In genomic region chr2:216214768-216215167, GRCh38 we compare ENCODE assay signal across 24 cellular contexts.
DNase-seq lines count a peak whose midpoint lies in the region; ATAC-seq, FAIRE-seq and TF ChIP-seq lines count a peak whose summit lies in the region.
"Had no signal": no experiment of that assay in that cellular context is flagged by ENCODE, and none has a peak within 500 bp of the region (broad histone marks: within the 10 kb centered on the region; RNA-seq: fewer than 3 reads in every experiment).

No MANE protein-coding gene starts in this region.

- no peak for TF ChIP-seq RAD21 in A549 (conservative IDR thresholded peaks at IDR 0.05 in 1 of 2, IDR thresholded peaks at IDR 0.05 in 1 of 2)

- POLR2A ChIA-PET in A549 (lab: Yijun Ruan, JAX) = no interaction called here
- POLR2A ChIA-PET in CD4-positive, alpha-beta T cell (lab: Charles Lee) = no interaction called here

- no peak overlapping the region for H3K27ac ChIP-seq in A549
- no peak overlapping the region for H3K27ac ChIP-seq in CD4-positive, alpha-beta T cell (ENCODE audit: low read depth, low read length)
- H3K27ac ChIP-seq: HL-60, SK-N-MC had no signal

- peaks cover 9% of the 10 kb centered on the region for H3K36me3 Mint-ChIP-seq in CD4-positive, alpha-beta T cell (ENCODE audit: low read depth)
- H3K36me3 Mint-ChIP-seq in osteocyte (ENCODE audit: unreplicated experiment) = peaks cover 9% of the 10 kb centered on the region

- peak overlapping the region; percentile 15 for H3K27ac Mint-ChIP-seq in CD4-positive, alpha-beta T cell
- no peak overlapping the region for H3K27ac Mint-ChIP-seq in osteocyte (ENCODE audit: unreplicated experiment)

- 92% methylated on average over 2 of the region's 2 CpGs for WGBS in A549 (ENCODE audit: missing lambda C conversion rate)

- H3K4me3 ChIP-seq in A549 = no peak overlapping the region
- H3K4me3 ChIP-seq: SK-N-MC had no signal

- TF ChIP-seq POLR2A in A549 (IDR thresholded peaks at IDR 0.05; ENCODE audit: low read length) = no peak

- ATAC-seq in A549 (no peak), esophagus mucosa (peak; percentile 50), GM18907 (IDR thresholded peaks at IDR 0.05; ENCODE audit: unreplicated experiment) (no peak)
- ATAC-seq in CD4-positive, alpha-beta T cell (ENCODE audit: poor library complexity) = no peak
- ATAC-seq: HCT116 had no signal

- no peaks in the 10 kb centered on the region for H3K9me3 Mint-ChIP-seq in CD4-positive, alpha-beta T cell
- no peaks in the 10 kb centered on the region for H3K9me3 Mint-ChIP-seq in osteocyte (ENCODE audit: unreplicated experiment)
- H3K9me3 Mint-ChIP-seq: CD8-positive, alpha-beta memory T cell had no signal

- peaks cover 38% of the 10 kb centered on the region for H3K4me1 Mint-ChIP-seq in CD4-positive, alpha-beta T cell (ENCODE audit: low read depth)
- peaks cover 21% of the 10 kb centered on the region for H3K4me1 Mint-ChIP-seq in osteocyte (ENCODE audit: unreplicated experiment)

- H3K4me1 ChIP-seq in A549 = peaks cover 17% of the 10 kb centered on the region

- no peak overlapping the region for H3K4me3 Mint-ChIP-seq in CD4-positive, alpha-beta T cell
- no peak overlapping the region for H3K4me3 Mint-ChIP-seq in osteocyte (ENCODE audit: unreplicated experiment)
- H3K4me3 Mint-ChIP-seq: CD8-positive, alpha-beta memory T cell had no signal

- no peaks in the 10 kb centered on the region for H3K27me3 ChIP-seq in CD4-positive, alpha-beta T cell (ENCODE audit: control insufficient read depth, insufficient read depth, low read length)

- no peak for TF ChIP-seq EP300 in A549 (IDR thresholded peaks at IDR 0.05)

- no peaks in the 10 kb centered on the region for H3K9me3 ChIP-seq in A549
- no peaks in the 10 kb centered on the region for H3K9me3 ChIP-seq in CD4-positive, alpha-beta T cell (ENCODE audit: control insufficient read depth, low read length)

- CTCF ChIA-PET in A549 (lab: Yijun Ruan, JAX) = interaction anchor here (1.2 kb wide), 1 partner anchor 89 kb away, joined by 3 read pairs; no protein-coding TSS in a partner anchor
- CTCF ChIA-PET in CD4-positive, alpha-beta T cell (lab: Charles Lee) = no interaction called here

- TF ChIP-seq CTCF in A549 (IDR thresholded peaks at IDR 0.05) (no peak), osteocyte (IDR thresholded peaks at IDR 0.05) (no peak)
- no peak for TF ChIP-seq CTCF in CD4-positive, alpha-beta T cell (IDR thresholded peaks at IDR 0.05)

- no peak overlapping the region for H3K4me2 ChIP-seq in A549

- DNase-seq in A549 (ENCODE audit: low read depth in 1 of 2, low spot score in 1 of 2) = no peak
- DNase-seq in CD4-positive, alpha-beta T cell = no peak
- peak; percentile 72 for DNase-seq in RKO (ENCODE audit: low spot score)
- DNase-seq in glomerular visceral epithelial cell (ENCODE audit: extremely low spot score) = no peak
- DNase-seq in osteocyte (ENCODE audit: extremely low spot score, unreplicated experiment) = no peak
- DNase-seq: C1 segment of cervical spinal cord; Calu3; CD8-positive, alpha-beta memory T cell; DMS153; KBM-7; NCI-H1417 treated with DMSO at 0.1 percent for 48 hours; NCI-H187; NCI-H446; NCI-H526; OCI-M1; RPMI8226; SHP77 treated with DMSO at 0.1 percent for 48 hours had no signal

- intact Hi-C loops in CD4-positive, alpha-beta T cell (cut with DNase I, micrococcal nuclease) = no loop called here

- H3K27me3 Mint-ChIP-seq in CD4-positive, alpha-beta T cell = no peaks in the 10 kb centered on the region
- H3K27me3 Mint-ChIP-seq in osteocyte (ENCODE audit: unreplicated experiment) = no peaks in the 10 kb centered on the region
- H3K27me3 Mint-ChIP-seq: CD8-positive, alpha-beta memory T cell had no signal

- no peak for FAIRE-seq in A549 (lab: Jason Lieb, UNC)
- FAIRE-seq: GM12891, H1 had no signal

TF ChIP-seq in A549, 52 proteins besides CTCF, POLR2A, EP300 and RAD21:
- TF ChIP-seq HOXB5 (CRISPR knock-in tag; IDR thresholded peaks at IDR 0.05) = no peak
- no peak for TF ChIP-seq FOSL2 (IDR thresholded peaks at IDR 0.05)
- 0 out of 2 replicates have a peak, but pooled peaks have one; percentile 13 for TF ChIP-seq FOSL2 (CRISPR knock-in tag; IDR thresholded peaks at IDR 0.05)
